In the genomic region with DNA sequence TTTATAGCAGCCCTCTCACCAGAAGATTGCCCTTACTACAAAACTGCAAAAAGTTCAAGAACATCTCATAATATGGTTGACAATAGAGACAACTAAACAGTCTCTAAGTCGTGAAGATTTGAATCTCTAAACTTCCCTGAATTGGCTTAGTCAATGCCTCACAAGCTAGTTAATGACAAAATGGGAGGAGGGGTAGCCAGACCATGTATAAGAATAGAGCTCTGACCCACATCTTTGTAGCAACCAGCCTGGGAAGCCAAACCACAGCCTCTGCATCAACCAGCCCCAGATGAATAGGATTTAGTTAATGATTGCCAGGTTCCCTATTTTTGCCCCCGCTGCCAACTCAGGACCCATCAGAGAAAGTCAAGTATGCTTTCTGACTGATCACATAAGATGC, we compare ENCODE assay signal across 5 cellular contexts.
DNase-seq lines count a peak whose midpoint lies in the region; FAIRE-seq and TF ChIP-seq lines count a peak whose summit lies in the region.
"Not testable (repeated sequence)": the region's sequence is repeated elsewhere in the genome, so short reads cannot be mapped to it uniquely, and the experiment has no call there.

No MANE protein-coding gene starts in this region.

- TF ChIP-seq CTCF in AG10803 (conservative IDR thresholded peaks at IDR 0.05; ENCODE audit: low read length) = not testable (repeated sequence)

- peak; percentile 60 for FAIRE-seq in RCC 7860 (lab: Jason Lieb, UNC)

- H3K4me3 ChIP-seq in AG10803 (ENCODE audit: low read length) = not testable (repeated sequence)

- peak; percentile 0 for DNase-seq in AG10803 (ENCODE audit: low read depth)
- peak; percentile 6 for DNase-seq in RCC 7860 (ENCODE audit: low spot score)
- peak; percentile 0 for DNase-seq in fibroblast of gingiva (ENCODE audit: low read depth)
- peak; percentile 56 for DNase-seq in glomerular visceral epithelial cell (ENCODE audit: extremely low spot score)
- peak; percentile 10 for DNase-seq in kidney tubule cell (ENCODE audit: low spot score)

Comparison
In these comparisons a context has a peak if more than half of its experiments do, and no peak if none do; other contexts are left out.
1. DNase-seq: peak in every context shown above with its lines; median percentile 56 in glomerular visceral epithelial cell; 10 in kidney tubule cell; 6 in RCC 7860; 0 in AG10803; 0 in fibroblast of gingiva.